In the genomic region with DNA sequence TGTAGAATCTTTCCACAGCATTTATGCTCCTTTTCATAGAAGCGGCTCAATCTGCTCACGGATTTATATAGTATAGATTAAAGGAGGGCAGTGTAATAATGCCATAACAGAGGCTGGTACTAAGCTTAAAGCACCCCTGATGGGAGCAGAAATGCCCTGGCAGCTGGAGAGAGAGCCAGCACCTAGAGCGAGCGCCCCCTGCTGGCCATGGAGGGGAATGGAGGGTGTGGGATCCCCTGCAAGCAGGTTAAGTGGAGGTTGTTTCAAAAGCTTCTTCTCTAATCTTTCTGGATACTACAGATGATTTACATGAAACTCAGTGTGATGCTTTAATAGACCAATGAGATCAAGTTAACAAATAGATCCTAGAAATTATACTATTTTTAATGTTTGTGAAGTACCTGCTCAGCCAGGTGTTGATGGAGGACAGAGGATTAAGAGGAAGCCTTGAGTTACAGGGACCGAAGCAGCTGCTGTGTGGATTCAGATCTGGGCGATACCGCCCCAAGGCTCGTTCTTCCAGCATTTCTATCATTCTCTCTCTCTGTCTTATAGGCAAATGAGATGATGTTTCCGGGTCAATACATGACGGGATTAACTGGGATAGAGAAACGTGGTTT, we compare ENCODE assay signal across 8 cellular contexts.
A peak's percentile ranks its signal among the peaks of the same experiment; 100 is the strongest.
DNase-seq lines count a peak whose midpoint lies in the region; ATAC-seq and TF ChIP-seq lines count a peak whose summit lies in the region.

No MANE protein-coding gene starts in this region.

- H3K9me3 ChIP-seq in DOHH2 (ENCODE audit: control insufficient read depth, insufficient read depth, low read length) (no peaks in the 10 kb centered on the region), HCT116 (ENCODE audit: control insufficient read depth in 1 of 2, insufficient read depth in 1 of 2, low read depth in 1 of 2, low read length in 2 of 2) (no peaks in the 10 kb centered on the region), Peyer's patch (no peaks in the 10 kb centered on the region), cardiac muscle cell (ENCODE audit: low read depth) (no peaks in the 10 kb centered on the region)

- H4K20me1 ChIP-seq in DOHH2 (ENCODE audit: control insufficient read depth, insufficient read depth, low read depth, low read length): no peaks in the 10 kb centered on the region
- H4K20me1 ChIP-seq in HCT116 (ENCODE audit: insufficient read depth): no peaks in the 10 kb centered on the region

- ATAC-seq in HCT116 (peak; percentile 99), sciatic nerve (no peak)

- BruUV-seq in HCT116 (replicated peaks; lab: Mats Ljungman, UMichigan): no TSS peak

- no peaks in the 10 kb centered on the region for H3K27me3 ChIP-seq in DOHH2 (ENCODE audit: control insufficient read depth, low read length)
- no peaks in the 10 kb centered on the region for H3K27me3 ChIP-seq in HCT116 (ENCODE audit: insufficient read depth, low read length)
- no peaks in the 10 kb centered on the region for H3K27me3 ChIP-seq in Peyer's patch
- H3K27me3 ChIP-seq in cardiac muscle cell: no peaks in the 10 kb centered on the region

- no peak overlapping the region for H2AFZ ChIP-seq in HCT116 (ENCODE audit: low read depth, low read length, poor library complexity, severe bottlenecking)

- H3K9ac ChIP-seq in HCT116 (ENCODE audit: low read length): no peak overlapping the region

- H3F3A ChIP-seq in DOHH2 (ENCODE audit: control insufficient read depth, insufficient read depth): no peaks in the 10 kb centered on the region

- H3K79me2 ChIP-seq in DOHH2 (ENCODE audit: control insufficient read depth, low read length): no peaks in the 10 kb centered on the region
- no peaks in the 10 kb centered on the region for H3K79me2 ChIP-seq in HCT116 (ENCODE audit: insufficient read depth, low read length)

- H3K4me3 ChIP-seq in DOHH2 (ENCODE audit: low read length): no peak overlapping the region
- H3K4me3 ChIP-seq in HCT116 (replicated peaks in 1 of 2; ENCODE audit: low read depth in 1 of 2, low read length in 2 of 2): no peak overlapping the region
- H3K4me3 ChIP-seq in Peyer's patch: no peak overlapping the region
- H3K4me3 ChIP-seq in cardiac muscle cell: no peak overlapping the region

- POLR2A ChIA-PET in HCT116 (lab: Charles Lee): no interaction called here

- TF ChIP-seq CTCF in DOHH2 (IDR thresholded peaks at IDR 0.05; ENCODE audit: low read depth, low read length, poor library complexity, severe bottlenecking): peak; percentile 96
- peak; percentile 28 to 98 (median 94); a peak in 4 of 6 replicates for TF ChIP-seq CTCF in HCT116 (IDR thresholded peaks at IDR 0.05 in 2 of 3, conservative IDR thresholded peaks at IDR 0.05 in 1 of 3; ENCODE audit: borderline replicate concordance in 1 of 3, insufficient read depth in 1 of 3, low read depth in 2 of 3, low read length in 2 of 3)
- peak; percentile 21 to 76 (median 53) for TF ChIP-seq CTCF in Peyer's patch (IDR thresholded peaks at IDR 0.05)
- peak; percentile 51 for TF ChIP-seq CTCF in cardiac muscle cell (IDR thresholded peaks at IDR 0.05; ENCODE audit: low read depth, low read length)

- peak; percentile 16 for DNase-seq in HCT116 (ENCODE audit: low read depth, low spot score)
- DNase-seq in Peyer's patch: peak in 2 of 3 donors; percentile 27 to 65
- DNase-seq in activated effector memory CD4-positive, alpha-beta T cell treated with anti-CD3 and anti-CD28 coated beads, Interleukin-2, amount 50 U/mL, for 16 hours: peak; percentile 86
- peak; percentile 16 to 57 for DNase-seq in cardiac muscle cell (ENCODE audit: low read depth in 1 of 2, low spot score in 1 of 2)
- peak; percentile 57 for DNase-seq in stimulated activated CD4-positive, alpha-beta T cell treated with anti-CD3 and anti-CD28 coated beads, Interleukin-12 subunit alpha, Interleukin-12 subunit beta, amount 100 ng/mL, for 4 hours
- no peak for DNase-seq in hepatic stellate cell (ENCODE audit: low spot score)
- no peak for DNase-seq in sciatic nerve (ENCODE audit: low spot score)

- RAD21 ChIA-PET in HCT116 (lab: Charles Lee; ENCODE audit: low non-redundant PET in 1 of 2, low total read pairs in 2 of 2, uncharacterized antibody in 2 of 2, unreplicated experiment in 2 of 2): no interaction called here

- H3K4me2 ChIP-seq in DOHH2 (ENCODE audit: low read length) (no peak overlapping the region), HCT116 (ENCODE audit: low read length) (no peak overlapping the region)

- no peak overlapping the region for H3K27ac ChIP-seq in DOHH2 (ENCODE audit: low read depth, low read length)
- H3K27ac ChIP-seq in HCT116 (ENCODE audit: low read depth, low read length): no peak overlapping the region
- no peak overlapping the region for H3K27ac ChIP-seq in Peyer's patch
- no peak overlapping the region for H3K27ac ChIP-seq in cardiac muscle cell

- H3K4me1 ChIP-seq in DOHH2 (ENCODE audit: control insufficient read depth, low read length) (no peaks in the 10 kb centered on the region), HCT116 (ENCODE audit: control insufficient read depth in 1 of 2, insufficient read depth in 2 of 2, low read length in 2 of 2) (no peaks in the 10 kb centered on the region), Peyer's patch (no peaks in the 10 kb centered on the region), cardiac muscle cell (ENCODE audit: low read depth) (no peaks in the 10 kb centered on the region)

- intact Hi-C loops in HCT116 (cut with micrococcal nuclease): loop anchor here (1.0 to 5.0 kb wide), 3 partner anchors 680 to 1565 kb away; no protein-coding TSS in a partner anchor
- intact Hi-C loops in sciatic nerve (cut with DNase I): no loop called here

- CTCF ChIA-PET in HCT116 (lab: Charles Lee): interaction anchor here (0.6 to 3.2 kb wide), 14 partner anchors 8 to 39 kb away, joined by 3 to 16 read pairs (median 4); no protein-coding TSS in a partner anchor

- peak; percentile 54 for TF ChIP-seq RAD21 in HCT116 (IDR thresholded peaks at IDR 0.05; ENCODE audit: low read depth)

- H3K9me2 ChIP-seq in DOHH2 (replicated peaks; ENCODE audit: control insufficient read depth, low read length) (no peaks in the 10 kb centered on the region), HCT116 (ENCODE audit: insufficient read depth) (no peaks in the 10 kb centered on the region)

- TF ChIP-seq POLR2A in HCT116 (IDR thresholded peaks at IDR 0.05; ENCODE audit: borderline replicate concordance, extremely low read depth, insufficient read depth, insufficient read length) (no peak), Peyer's patch (IDR thresholded peaks at IDR 0.05) (no peak)

- H3K36me3 ChIP-seq in DOHH2 (ENCODE audit: control insufficient read depth, low read length) (no peaks in the 10 kb centered on the region), HCT116 (ENCODE audit: control insufficient read depth in 1 of 2, insufficient read depth in 2 of 2, low read length in 2 of 2) (no peaks in the 10 kb centered on the region), Peyer's patch (no peaks in the 10 kb centered on the region), cardiac muscle cell (no peaks in the 10 kb centered on the region)

TF ChIP-seq in HCT116, 20 proteins besides CTCF, POLR2A, EP300 and RAD21:
- TF ChIP-seq FOSL1 (IDR thresholded peaks at IDR 0.05; ENCODE audit: low read depth) (no peak), YY1 (IDR thresholded peaks at IDR 0.05; ENCODE audit: extremely low read depth, insufficient replicate concordance, low read depth, low read length) (no peak), ZFX (IDR thresholded peaks at IDR 0.05) (no peak), EZH2phosphoT487 (IDR thresholded peaks at IDR 0.05; ENCODE audit: borderline replicate concordance) (no peak), JUND (IDR thresholded peaks at IDR 0.05) (no peak), CBX3 (IDR thresholded peaks at IDR 0.05; ENCODE audit: low read depth) (no peak), POLR2AphosphoS5 (IDR thresholded peaks at IDR 0.05; ENCODE audit: low read depth, low read length) (no peak), CEBPB (IDR thresholded peaks at IDR 0.05; ENCODE audit: low read depth) (no peak), EGR1 (IDR thresholded peaks at IDR 0.05; ENCODE audit: low read depth) (no peak), ELF1 (IDR thresholded peaks at IDR 0.05; ENCODE audit: borderline replicate concordance, low read depth) (no peak), EZH2 (IDR thresholded peaks at IDR 0.05) (no peak), SP1 (IDR thresholded peaks at IDR 0.05; ENCODE audit: low read depth) (no peak)
- TF ChIP-seq, protein P1, sequence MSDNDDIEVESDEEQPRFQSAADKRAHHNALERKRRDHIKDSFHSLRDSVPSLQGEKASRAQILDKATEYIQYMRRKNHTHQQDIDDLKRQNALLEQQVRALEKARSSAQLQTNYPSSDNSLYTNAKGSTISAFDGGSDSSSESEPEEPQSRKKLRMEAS (IDR thresholded peaks at IDR 0.05): no peak
- TF ChIP-seq, protein P2, sequence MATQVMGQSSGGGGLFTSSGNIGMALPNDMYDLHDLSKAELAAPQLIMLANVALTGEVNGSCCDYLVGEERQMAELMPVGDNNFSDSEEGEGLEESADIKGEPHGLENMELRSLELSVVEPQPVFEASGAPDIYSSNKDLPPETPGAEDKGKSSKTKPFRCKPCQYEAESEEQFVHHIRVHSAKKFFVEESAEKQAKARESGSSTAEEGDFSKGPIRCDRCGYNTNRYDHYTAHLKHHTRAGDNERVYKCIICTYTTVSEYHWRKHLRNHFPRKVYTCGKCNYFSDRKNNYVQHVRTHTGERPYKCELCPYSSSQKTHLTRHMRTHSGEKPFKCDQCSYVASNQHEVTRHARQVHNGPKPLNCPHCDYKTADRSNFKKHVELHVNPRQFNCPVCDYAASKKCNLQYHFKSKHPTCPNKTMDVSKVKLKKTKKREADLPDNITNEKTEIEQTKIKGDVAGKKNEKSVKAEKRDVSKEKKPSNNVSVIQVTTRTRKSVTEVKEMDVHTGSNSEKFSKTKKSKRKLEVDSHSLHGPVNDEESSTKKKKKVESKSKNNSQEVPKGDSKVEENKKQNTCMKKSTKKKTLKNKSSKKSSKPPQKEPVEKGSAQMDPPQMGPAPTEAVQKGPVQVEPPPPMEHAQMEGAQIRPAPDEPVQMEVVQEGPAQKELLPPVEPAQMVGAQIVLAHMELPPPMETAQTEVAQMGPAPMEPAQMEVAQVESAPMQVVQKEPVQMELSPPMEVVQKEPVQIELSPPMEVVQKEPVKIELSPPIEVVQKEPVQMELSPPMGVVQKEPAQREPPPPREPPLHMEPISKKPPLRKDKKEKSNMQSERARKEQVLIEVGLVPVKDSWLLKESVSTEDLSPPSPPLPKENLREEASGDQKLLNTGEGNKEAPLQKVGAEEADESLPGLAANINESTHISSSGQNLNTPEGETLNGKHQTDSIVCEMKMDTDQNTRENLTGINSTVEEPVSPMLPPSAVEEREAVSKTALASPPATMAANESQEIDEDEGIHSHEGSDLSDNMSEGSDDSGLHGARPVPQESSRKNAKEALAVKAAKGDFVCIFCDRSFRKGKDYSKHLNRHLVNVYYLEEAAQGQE (IDR thresholded peaks at IDR 0.05; ENCODE audit: low read depth): no peak
TF ChIP-seq in HCT116: peak in this region for 0.

Comparison
In these comparisons a context has a peak if more than half of its experiments do, and no peak if none do; other contexts are left out.
1. DNase-seq: peak in HCT116 (single experiment), Peyer's patch (2 of 3), activated effector memory CD4-positive, alpha-beta T cell treated with anti-CD3 and anti-CD28 coated beads, Interleukin-2, amount 50 U/mL, for 16 hours (single experiment), cardiac muscle cell (2 of 2) and stimulated activated CD4-positive, alpha-beta T cell treated with anti-CD3 and anti-CD28 coated beads, Interleukin-12 subunit alpha, Interleukin-12 subunit beta, amount 100 ng/mL, for 4 hours (single experiment); none in hepatic stellate cell (single experiment) and sciatic nerve (single experiment).
2. Peak in every context shown above with its lines, with median percentiles within 50 percentile points of each other: CTCF ChIP-seq.